In the genomic region with DNA sequence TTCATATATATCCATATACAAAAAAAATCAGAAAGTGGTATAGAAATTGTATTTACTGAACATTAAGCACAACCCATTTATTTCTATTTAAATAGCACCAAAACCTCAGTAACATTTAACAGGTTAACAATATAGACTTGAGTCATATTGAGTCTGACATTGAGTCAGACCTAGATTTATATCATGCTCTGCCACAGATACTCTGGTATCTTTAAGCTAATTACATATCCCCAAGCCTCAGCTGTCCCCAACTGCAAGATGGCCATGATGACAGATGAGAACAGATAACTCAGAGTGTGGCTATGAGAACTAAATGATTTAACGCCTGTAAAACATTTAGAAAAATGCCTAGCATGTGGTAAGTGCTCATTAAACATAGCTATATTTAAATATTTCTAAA, we compare ENCODE assay signal across 12 cellular contexts. TPM values are rescaled to one million over a fixed set of nuclear protein-coding genes. Genes with fewer than 3 reads are reported as not detected.
DNase-seq lines count a peak whose midpoint lies in the region; ATAC-seq, FAIRE-seq and TF ChIP-seq lines count a peak whose summit lies in the region.
"Had no signal": no experiment of that assay in that cellular context is flagged by ENCODE, and none has a peak within 500 bp of the region (broad histone marks: within the 10 kb centered on the region; RNA-seq: fewer than 3 reads in every experiment).

No MANE protein-coding gene starts in this region.

- peak overlapping the region; percentile 86 for H3K27ac Mint-ChIP-seq in T-helper 2 cell treated with Interferon-gamma antibody and Interleukin-4, amounts not matched to agents 5 μg/mL and 100 μg/mL, for 36 hours
- no peak overlapping the region for H3K27ac Mint-ChIP-seq in progenitor cell of endocrine pancreas

- H3K36me3 ChIP-seq in kidney (ENCODE audit: control insufficient read depth in 1 of 2, insufficient read depth in 2 of 2, low read length in 2 of 2): no peaks in the 10 kb centered on the region

- peak; percentile 51 for ATAC-seq in GM18498 (IDR thresholded peaks at IDR 0.05; ENCODE audit: unreplicated experiment)
- ATAC-seq in GM19043 (IDR thresholded peaks at IDR 0.05; ENCODE audit: low read depth, unreplicated experiment): peak; percentile 35
- peak; percentile 73 for ATAC-seq in HG02885 (IDR thresholded peaks at IDR 0.05; ENCODE audit: poor library complexity, unreplicated experiment)
- ATAC-seq in Right ventricle myocardium inferior: no peak

- peaks cover 4% of the 10 kb centered on the region for H3K36me3 Mint-ChIP-seq in T-helper 2 cell treated with Interferon-gamma antibody and Interleukin-4, amounts not matched to agents 5 μg/mL and 100 μg/mL, for 36 hours (ENCODE audit: low read depth)
- no peaks in the 10 kb centered on the region for H3K36me3 Mint-ChIP-seq in progenitor cell of endocrine pancreas (ENCODE audit: insufficient read depth)

- H3K4me3 Mint-ChIP-seq in T-helper 2 cell treated with Interferon-gamma antibody and Interleukin-4, amounts not matched to agents 5 μg/mL and 100 μg/mL, for 36 hours: peak overlapping the region; percentile 39
- no peak overlapping the region for H3K4me3 Mint-ChIP-seq in progenitor cell of endocrine pancreas (ENCODE audit: low read depth)

- H3K9me3 ChIP-seq in kidney (ENCODE audit: control insufficient read depth in 1 of 2, low read length in 2 of 2): no peaks in the 10 kb centered on the region

- no peaks in the 10 kb centered on the region for H3K27me3 Mint-ChIP-seq in T-helper 2 cell treated with Interferon-gamma antibody and Interleukin-4, amounts not matched to agents 5 μg/mL and 100 μg/mL, for 36 hours (ENCODE audit: low read depth)
- peaks cover 8% of the 10 kb centered on the region for H3K27me3 Mint-ChIP-seq in progenitor cell of endocrine pancreas

- no peak for FAIRE-seq in kidney (lab: Jason Lieb, UNC)
- FAIRE-seq: small intestine had no signal

- TF ChIP-seq CTCF in progenitor cell of endocrine pancreas (IDR thresholded peaks at IDR 0.05; ENCODE audit: unreplicated experiment) (no peak), kidney (IDR thresholded peaks at IDR 0.05; ENCODE audit: borderline replicate concordance, extremely low read depth, insufficient read depth) (no peak)

- H3K4me3 ChIP-seq in kidney (ENCODE audit: low read length in 2 of 2): no peak overlapping the region

- DNase-seq in T-helper 2 cell treated with Interferon-gamma antibody and Interleukin-4, amounts not matched to agents 5 μg/mL and 100 μg/mL, for 36 hours (ENCODE audit: low spot score): peak; percentile 43
- DNase-seq in progenitor cell of endocrine pancreas (ENCODE audit: low spot score, unreplicated experiment): no peak
- DNase-seq in Right ventricle myocardium inferior (ENCODE audit: missing footprints): no peak
- DNase-seq in kidney: no peak
- no peak for DNase-seq in effector CD4-positive, alpha-beta T cell
- DNase-seq: DND-41, NCI-H1417 treated with DMSO at 0.1 percent for 48 hours had no signal

- peaks cover 31% of the 10 kb centered on the region for H3K4me1 Mint-ChIP-seq in T-helper 2 cell treated with Interferon-gamma antibody and Interleukin-4, amounts not matched to agents 5 μg/mL and 100 μg/mL, for 36 hours (ENCODE audit: low read depth)
- no peaks in the 10 kb centered on the region for H3K4me1 Mint-ChIP-seq in progenitor cell of endocrine pancreas (ENCODE audit: low read depth)

- H3K9me3 Mint-ChIP-seq in T-helper 2 cell treated with Interferon-gamma antibody and Interleukin-4, amounts not matched to agents 5 μg/mL and 100 μg/mL, for 36 hours: no peaks in the 10 kb centered on the region
- no peaks in the 10 kb centered on the region for H3K9me3 Mint-ChIP-seq in progenitor cell of endocrine pancreas (ENCODE audit: low read depth)

- intact Hi-C loops in Right ventricle myocardium inferior (cut with DNase I): no loop called here
- intact Hi-C loops in kidney (cut with DNase I): no loop called here

- H3K9ac ChIP-seq in kidney (ENCODE audit: low read length in 2 of 2): no peak overlapping the region

- H3K4me1 ChIP-seq in kidney (ENCODE audit: control insufficient read depth in 1 of 2, insufficient read depth in 1 of 2, low read depth in 1 of 2, low read length in 2 of 2): no peaks in the 10 kb centered on the region

- no peak overlapping the region for H3K27ac ChIP-seq in kidney (ENCODE audit: low read depth in 2 of 2, low read length in 2 of 2)

RNA-seq across cellular contexts. Expression of gene IFNG, which starts 40.3 kb away (rescaled TPM):
- total RNA-seq in progenitor cell of endocrine pancreas: not detected in 2 replicates
- total RNA-seq in Right ventricle myocardium inferior: not detected
- not detected for total RNA-seq in kidney
- not detected for polyA plus RNA-seq in kidney (ENCODE audit: insufficient read depth, low read depth, low replicate concordance)
- polyA plus RNA-seq: liver, small intestine had no signal
